In the genomic region with DNA sequence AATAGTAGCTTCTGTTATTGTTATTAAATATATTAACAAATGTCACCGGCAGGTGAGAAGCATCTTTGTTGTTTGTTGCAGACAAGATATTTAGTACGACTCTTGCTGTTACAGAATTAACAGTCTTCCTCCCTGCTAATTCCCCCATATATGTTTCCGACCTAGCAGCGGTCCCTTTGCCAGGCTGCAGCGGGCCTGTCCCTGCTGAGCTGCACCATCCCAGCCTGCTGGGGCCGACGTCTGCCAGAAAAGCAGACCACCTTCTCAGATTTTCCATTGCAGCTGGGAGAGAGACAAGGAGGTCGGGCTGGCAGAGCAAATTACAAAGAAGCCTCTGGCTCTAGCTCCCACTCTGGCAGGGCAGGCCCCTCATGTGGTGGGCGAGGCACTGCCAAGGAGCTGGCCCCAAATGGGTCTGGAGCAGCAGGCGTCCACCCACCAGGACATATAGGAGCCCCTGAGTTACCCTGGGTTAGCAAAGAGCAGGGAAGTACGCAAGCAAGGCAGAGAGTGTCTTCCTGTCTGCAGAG, we compare ENCODE assay signal across 26 cellular contexts.
DNase-seq lines count a peak whose midpoint lies in the region; ATAC-seq and TF ChIP-seq lines count a peak whose summit lies in the region.
"Had no signal": no experiment of that assay in that cellular context is flagged by ENCODE, and none has a peak within 500 bp of the region (broad histone marks: within the 10 kb centered on the region; RNA-seq: fewer than 3 reads in every experiment).

No MANE protein-coding gene starts in this region.

- peak overlapping the region; percentile 18 for H3K9ac ChIP-seq in NT2/D1 (ENCODE audit: insufficient read length, low read depth)
- H3K9ac ChIP-seq in endodermal cell (ENCODE audit: extremely low read depth, low read length, poor library complexity, severe bottlenecking), result no peak overlapping the region
- no peak overlapping the region for H3K9ac ChIP-seq in GM23248

- H3K79me2 ChIP-seq in GM23248 (ENCODE audit: insufficient read depth), result no peaks in the 10 kb centered on the region

- H3K36me3 ChIP-seq in NT2/D1 (ENCODE audit: insufficient read depth, insufficient read length, low read length) (no peaks in the 10 kb centered on the region), endodermal cell (ENCODE audit: control insufficient read depth, insufficient read depth, low read length) (no peaks in the 10 kb centered on the region), tibial artery (no peaks in the 10 kb centered on the region), GM23248 (ENCODE audit: low read depth) (no peaks in the 10 kb centered on the region)
- H3K36me3 ChIP-seq: HAP-1 had no signal

- intact Hi-C loops in tibial artery (cut with DNase I; ENCODE audit: low total_unique reads), result loop anchor here (10.0 kb wide), 1 partner anchor 136 kb away; no protein-coding TSS in a partner anchor
- intact Hi-C loops in Right ventricle myocardium superior (cut with DNase I), result no loop called here

- no peaks in the 10 kb centered on the region for H3K27me3 ChIP-seq in NT2/D1 (ENCODE audit: insufficient read depth, insufficient read length)
- peaks cover 8% of the 10 kb centered on the region for H3K27me3 ChIP-seq in endodermal cell (ENCODE audit: control insufficient read depth, insufficient read depth, low read length, poor library complexity, severe bottlenecking)
- H3K27me3 ChIP-seq in tibial artery, result no peaks in the 10 kb centered on the region
- peaks cover 49% of the 10 kb centered on the region; the same call in 1 of the 2 replicates for H3K27me3 ChIP-seq in GM23248 (replicated peaks; ENCODE audit: insufficient read depth)

- no peak overlapping the region for H2AFZ ChIP-seq in GM23248
- H2AFZ ChIP-seq: GM23338, PC-9 had no signal

- no peak overlapping the region for H3K4me2 ChIP-seq in GM23248 (ENCODE audit: unreplicated experiment)
- H3K4me2 ChIP-seq: GM23338, PC-9 had no signal

- in situ Hi-C loops in GM23248 (cut with MboI), result no loop called here

- WGBS in endodermal cell (ENCODE audit: insufficient coverage in 1 of 2, insufficient read length in 1 of 2), 2 experiments, result 87 to 89% methylated on average over 11 of the region's 11 CpGs
- WGBS in GM23248 (ENCODE audit: low coverage in 1 of 2, low lambda C conversion rate in 2 of 2, missing lambda C conversion rate in 2 of 2), 2 experiments, result 65 to 72% methylated on average over 11 of the region's 11 CpGs

- no peak for ATAC-seq in GM21723 (IDR thresholded peaks at IDR 0.05; ENCODE audit: unreplicated experiment)
- ATAC-seq in Right ventricle myocardium superior (ENCODE audit: poor library complexity), result no peak
- ATAC-seq: GM23338 had no signal

- no peak overlapping the region for H3K27ac ChIP-seq in endodermal cell (ENCODE audit: low read depth, low read length)
- H3K27ac ChIP-seq in tibial artery, result no peak overlapping the region
- no peak overlapping the region for H3K27ac ChIP-seq in GM23248
- H3K27ac ChIP-seq: PC-9, SK-N-MC had no signal

- no peaks in the 10 kb centered on the region for H4K20me1 ChIP-seq in GM23248 (ENCODE audit: insufficient read depth)

- H3K4me3 ChIP-seq in NT2/D1 (ENCODE audit: insufficient read length, low read depth) (no peak overlapping the region), endodermal cell (ENCODE audit: low read length) (no peak overlapping the region), tibial artery (no peak overlapping the region), GM23248 (no peak overlapping the region)
- H3K4me3 ChIP-seq: GM23338, HAP-1, PC-9, SK-N-MC had no signal

- TF ChIP-seq CTCF in endodermal cell (conservative IDR thresholded peaks at IDR 0.05) (no peak), tibial artery (IDR thresholded peaks at IDR 0.05) (no peak)

- H3K9me3 Mint-ChIP-seq in endodermal cell, result no peaks in the 10 kb centered on the region
- H3K9me3 Mint-ChIP-seq: CD14-positive monocyte; CD8-positive, alpha-beta memory T cell; GM23338; HFFc6 had no signal

- peaks cover 12% of the 10 kb centered on the region for H3K4me1 Mint-ChIP-seq in endodermal cell
- H3K4me1 Mint-ChIP-seq: CD14-positive monocyte; CD8-positive, alpha-beta memory T cell had no signal

- no peaks in the 10 kb centered on the region for H3F3A ChIP-seq in GM23248 (ENCODE audit: insufficient read depth)

- H3K27ac Mint-ChIP-seq in endodermal cell, result no peak overlapping the region
- H3K27ac Mint-ChIP-seq: CD14-positive monocyte, GM23338, HFFc6 had no signal

- DNase-seq in NT2/D1 (ENCODE audit: low read depth, low spot score) (no peak), endodermal cell (peak; percentile 49), mesenteric fat pad (ENCODE audit: low spot score) (peak; percentile 55), tibial artery (peak; percentile 9 to 28), GM23248 (no peak), Right ventricle myocardium superior (no peak)
- DNase-seq: Calu3; CD8-positive, alpha-beta memory T cell; HFFc6; KBM-7; MV-4-11; NCI-H1105; NCI-H146; NCI-H1930; NCI-H446; NCI-H524 treated with DMSO at 0.1 percent for 48 hours; NCI-H774; PC-9; RPMI8226; SIG-M5; SW 1271 had no signal

- H3K4me1 ChIP-seq in NT2/D1 (ENCODE audit: insufficient read depth, insufficient read length) (peaks cover 29% of the 10 kb centered on the region), endodermal cell (ENCODE audit: control insufficient read depth, insufficient read depth, low read length) (no peaks in the 10 kb centered on the region), tibial artery (peaks cover 0 to 40% (median 14%) of the 10 kb centered on the region in 4 donors), GM23248 (ENCODE audit: insufficient read depth) (no peaks in the 10 kb centered on the region)
- H3K4me1 ChIP-seq: HAP-1 had no signal

- no peaks in the 10 kb centered on the region for H3K9me2 ChIP-seq in GM23248 (ENCODE audit: insufficient read depth)

- no peaks in the 10 kb centered on the region for H3K36me3 Mint-ChIP-seq in endodermal cell (ENCODE audit: low read depth)
- H3K36me3 Mint-ChIP-seq: CD14-positive monocyte; CD8-positive, alpha-beta memory T cell had no signal

- peaks cover 6% of the 10 kb centered on the region for H3K27me3 Mint-ChIP-seq in endodermal cell (ENCODE audit: insufficient read depth)

- no peaks in the 10 kb centered on the region for H3K9me3 ChIP-seq in NT2/D1 (ENCODE audit: insufficient read depth, low read length)
- H3K9me3 ChIP-seq in endodermal cell (ENCODE audit: control insufficient read depth, low read length), result no peaks in the 10 kb centered on the region
- H3K9me3 ChIP-seq in tibial artery, result no peaks in the 10 kb centered on the region
- H3K9me3 ChIP-seq in GM23248 (ENCODE audit: low read depth), result no peaks in the 10 kb centered on the region
- H3K9me3 ChIP-seq: HAP-1 had no signal

- H3K4me3 Mint-ChIP-seq in endodermal cell, result no peak overlapping the region
- H3K4me3 Mint-ChIP-seq: CD14-positive monocyte; CD8-positive, alpha-beta memory T cell; GM23338; HFFc6 had no signal

Comparison
In these comparisons a context has a peak if more than half of its experiments do, and no peak if none do; other contexts are left out.
1. DNase-seq: peak in endodermal cell (single experiment), mesenteric fat pad (single experiment) and tibial artery (2 of 2); none in NT2/D1 (single experiment), GM23248 (single experiment) and Right ventricle myocardium superior (single experiment).